ENCODE assay signal across 13 cellular contexts in the genomic region with DNA sequence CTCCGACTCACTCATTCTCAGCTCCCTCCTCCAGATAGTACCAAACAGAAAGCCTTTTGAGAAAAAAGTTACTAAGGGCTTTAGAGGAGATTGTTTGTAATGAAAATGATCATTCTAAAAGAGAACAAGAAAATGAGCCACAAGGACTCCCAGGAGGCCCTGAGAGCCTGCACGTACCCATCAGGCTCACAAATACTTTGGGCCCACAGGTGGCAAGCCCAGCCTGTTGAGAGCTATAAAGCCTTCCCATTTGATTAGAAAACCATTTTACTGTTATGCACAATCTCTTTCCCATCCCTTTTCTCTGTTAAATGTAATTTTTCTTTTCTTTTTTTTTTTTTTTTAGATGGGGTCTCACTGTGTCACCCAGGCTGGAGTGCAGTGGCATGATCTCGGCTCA.
DNase-seq lines count a peak whose midpoint lies in the region; ATAC-seq and TF ChIP-seq lines count a peak whose summit lies in the region.
"Had no signal": no experiment of that assay in that cellular context is flagged by ENCODE, and none has a peak within 500 bp of the region (broad histone marks: within the 10 kb centered on the region; RNA-seq: fewer than 3 reads in every experiment).

No MANE protein-coding gene starts in this region.

- DNase-seq in nephron progenitor cell: no peak
- no peak for DNase-seq in testis
- no peak for DNase-seq in upper lobe of right lung
- DNase-seq: CD8-positive, alpha-beta T cell; COR-L47; GF-D8; GM23248 had no signal

- peaks cover 34% of the 10 kb centered on the region for H3K9me3 Mint-ChIP-seq in nephron progenitor cell
- H3K9me3 Mint-ChIP-seq: CD8-positive, alpha-beta T cell had no signal

- no peaks in the 10 kb centered on the region for H3K36me3 ChIP-seq in BLaER1
- no peaks in the 10 kb centered on the region for H3K36me3 ChIP-seq in HEK293 (ENCODE audit: control insufficient read depth in 2 of 2, insufficient read depth in 1 of 2, low read length in 2 of 2)
- peaks cover 18% of the 10 kb centered on the region; the same call in 1 of the 2 replicates for H3K36me3 ChIP-seq in OCI-LY1 (ENCODE audit: insufficient read depth, low read length)
- H3K36me3 ChIP-seq in testis (ENCODE audit: low read depth, missing control alignments): no peaks in the 10 kb centered on the region
- no peaks in the 10 kb centered on the region for H3K36me3 ChIP-seq in upper lobe of right lung

- peaks cover 44% of the 10 kb centered on the region for H3K36me3 Mint-ChIP-seq in nephron progenitor cell (ENCODE audit: low read depth)
- H3K36me3 Mint-ChIP-seq: CD8-positive, alpha-beta T cell had no signal

- H4K20me1 ChIP-seq in BLaER1 (no peaks in the 10 kb centered on the region), OCI-LY1 (ENCODE audit: insufficient read depth, low read length) (no peaks in the 10 kb centered on the region)

- H3K9ac ChIP-seq in BLaER1 (no peak overlapping the region), OCI-LY1 (ENCODE audit: low read length) (no peak overlapping the region)
- H3K9ac ChIP-seq: GM23248 had no signal

- H3K27ac ChIP-seq in BLaER1: no peak overlapping the region
- H3K27ac ChIP-seq in HEK293 (ENCODE audit: extremely low read depth, low read depth, low read length): no peak overlapping the region
- H3K27ac ChIP-seq in OCI-LY1 (ENCODE audit: low read depth, low read length, poor library complexity, severe bottlenecking): peak overlapping the region; percentile 67
- H3K27ac ChIP-seq in testis: no peak overlapping the region
- H3K27ac ChIP-seq in upper lobe of right lung: no peak overlapping the region
- H3K27ac ChIP-seq: GM23248 had no signal

- no peaks in the 10 kb centered on the region for H3K9me2 ChIP-seq in OCI-LY1 (ENCODE audit: low read depth, low read length)

- POLR2A ChIA-PET in HEK293 (lab: Yijun Ruan, JAX): no interaction called here

- H3K4me2 ChIP-seq in BLaER1 (peak overlapping the region; percentile 30; the same call in 1 of the 2 replicates), OCI-LY1 (ENCODE audit: low read length) (peak overlapping the region; percentile 74; the same call in 1 of the 2 replicates)

- H3K9me3 ChIP-seq in BLaER1 (peaks cover 9% of the 10 kb centered on the region), HEK293 (ENCODE audit: control insufficient read depth, insufficient read depth, low read depth, low read length) (no peaks in the 10 kb centered on the region), OCI-LY1 (ENCODE audit: low read length) (no peaks in the 10 kb centered on the region), testis (no peaks in the 10 kb centered on the region), upper lobe of right lung (no peaks in the 10 kb centered on the region)

- H3K27me3 Mint-ChIP-seq in nephron progenitor cell (ENCODE audit: low read depth, poor library complexity): no peaks in the 10 kb centered on the region
- H3K27me3 Mint-ChIP-seq: B cell had no signal

- TF ChIP-seq CTCF in HEK293 (tag by site-specific recombination; IDR thresholded peaks at IDR 0.05) (no peak), OCI-LY1 (IDR thresholded peaks at IDR 0.05; ENCODE audit: low read length) (no peak), nephron progenitor cell (IDR thresholded peaks at IDR 0.05) (no peak), testis (IDR thresholded peaks at IDR 0.05) (no peak), upper lobe of right lung (IDR thresholded peaks at IDR 0.05) (no peak)

- no peaks in the 10 kb centered on the region for H3F3A ChIP-seq in OCI-LY1 (ENCODE audit: insufficient read depth, low read length)

- H3K27ac Mint-ChIP-seq in nephron progenitor cell: peak overlapping the region; percentile 33
- H3K27ac Mint-ChIP-seq: B cell; CD8-positive, alpha-beta T cell had no signal

- H2AFZ ChIP-seq in OCI-LY1 (ENCODE audit: low read length): no peak overlapping the region
- H2AFZ ChIP-seq: GM23248 had no signal

- no peak for TF ChIP-seq POLR2A in testis (IDR thresholded peaks at IDR 0.05)

- peaks cover 34% of the 10 kb centered on the region for H3K4me1 ChIP-seq in BLaER1
- peaks cover 19% of the 10 kb centered on the region for H3K4me1 ChIP-seq in HEK293 (ENCODE audit: control insufficient read depth, insufficient read depth, low read length)
- H3K4me1 ChIP-seq in OCI-LY1 (ENCODE audit: insufficient read depth, low read length, severe bottlenecking): peaks cover 57% of the 10 kb centered on the region
- peaks cover 17% of the 10 kb centered on the region for H3K4me1 ChIP-seq in testis
- peaks cover 30% of the 10 kb centered on the region for H3K4me1 ChIP-seq in upper lobe of right lung

- H3K4me1 Mint-ChIP-seq in nephron progenitor cell: peaks cover 78% of the 10 kb centered on the region

- H3K4me3 Mint-ChIP-seq in nephron progenitor cell: no peak overlapping the region
- H3K4me3 Mint-ChIP-seq: B cell; CD8-positive, alpha-beta T cell had no signal

- peaks cover 23% of the 10 kb centered on the region for H3K79me2 ChIP-seq in OCI-LY1 (ENCODE audit: insufficient read depth, low read length)

- H3K27me3 ChIP-seq in BLaER1 (peaks cover 44% of the 10 kb centered on the region), OCI-LY1 (ENCODE audit: insufficient read depth, low read length) (no peaks in the 10 kb centered on the region), testis (no peaks in the 10 kb centered on the region), upper lobe of right lung (no peaks in the 10 kb centered on the region)

- ATAC-seq in upper lobe of right lung (no peak), GM21423 (IDR thresholded peaks at IDR 0.05; ENCODE audit: unreplicated experiment) (no peak)
- ATAC-seq: CD8-positive, alpha-beta T cell; HCT116 had no signal

- intact Hi-C loops in testis (cut with DNase I; ENCODE audit: low total_unique reads): no loop called here
- intact Hi-C loops in upper lobe of right lung (cut with DNase I): no loop called here

- 74 to 88% methylated on average over 3 of the region's 3 CpGs for WGBS in testis, 2 donors

- CTCF ChIA-PET in HEK293 (lab: Yijun Ruan, JAX): interaction anchor here (0.6 kb wide), 1 partner anchor 14 kb away, joined by 3 read pairs; no protein-coding TSS in a partner anchor

- H3K4me3 ChIP-seq in BLaER1 (no peak overlapping the region), HEK293 (ENCODE audit: low read depth, low read length) (no peak overlapping the region), OCI-LY1 (ENCODE audit: low read depth, low read length, poor library complexity, severe bottlenecking) (no peak overlapping the region), testis (no peak overlapping the region), upper lobe of right lung (no peak overlapping the region)
- H3K4me3 ChIP-seq: GM23248 had no signal

TF ChIP-seq in HEK293, 187 proteins besides CTCF, POLR2A, EP300 and RAD21:
- TF ChIP-seq SCRT1 (tag by site-specific recombination; IDR thresholded peaks at IDR 0.05; ENCODE audit: borderline replicate concordance) (peak; percentile 93), SCRT2 (tag by site-specific recombination; IDR thresholded peaks at IDR 0.05) (peak; percentile 84), ZNF791 (tag by site-specific recombination; IDR thresholded peaks at IDR 0.05) (no peak), ZNF155 (tag by site-specific recombination; IDR thresholded peaks at IDR 0.05) (no peak)
